21 cellular contexts compared by ENCODE assay signal in the genomic region with DNA sequence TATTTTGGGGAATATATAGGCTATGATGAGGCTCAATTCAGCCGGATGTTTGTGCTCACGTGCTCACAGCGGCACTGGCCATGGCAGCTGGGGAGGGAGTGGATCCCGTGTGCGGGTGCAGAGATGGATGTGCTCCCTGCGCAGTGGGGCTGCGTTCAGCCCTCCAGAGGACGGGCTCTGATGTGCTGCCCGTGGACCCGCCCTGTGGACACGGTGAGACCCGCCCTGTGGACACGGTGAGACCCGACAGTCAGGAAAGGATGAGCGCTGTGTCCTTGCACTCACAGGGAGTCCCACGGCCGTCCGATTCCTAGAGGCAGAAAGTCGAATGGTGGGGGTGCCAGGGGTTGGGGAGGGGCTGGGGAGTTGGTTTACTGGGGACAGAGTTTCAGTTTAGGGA.
"Had no signal": no experiment of that assay in that cellular context is flagged by ENCODE, and none has a peak within 500 bp of the region (broad histone marks: within the 10 kb centered on the region; RNA-seq: fewer than 3 reads in every experiment).

No MANE protein-coding gene starts in this region.

- ATAC-seq: left lung; sciatic nerve; stimulated activated naive B cell treated with anti-CD40 and anti-IgM and Interleukin-4, amounts not matched to agents 10 μg/mL and 1 μg/mL and 100 μg/mL, for 72 hours had no signal

- H3K4me3 ChIP-seq: dorsolateral prefrontal cortex, left lung, ovary, stomach, thoracic aorta, transverse colon had no signal

- H3K36me3 Mint-ChIP-seq: naive B cell had no signal

- H3K4me3 Mint-ChIP-seq: naive B cell; stimulated activated naive B cell treated with anti-CD40 and anti-IgM and Interleukin-4, amounts not matched to agents 10 μg/mL and 1 μg/mL and 100 μg/mL, for 72 hours had no signal

- H3K27ac ChIP-seq: dorsolateral prefrontal cortex, left lung, ovary, stomach, thoracic aorta, transverse colon had no signal

- H3K27me3 ChIP-seq: dorsolateral prefrontal cortex, left lung, ovary, stomach, transverse colon had no signal

- H3K27me3 Mint-ChIP-seq: naive B cell, progenitor cell of endocrine pancreas had no signal

- H3K36me3 ChIP-seq: ovary, thoracic aorta, transverse colon had no signal

- H3K9me3 ChIP-seq: left lung, ovary, stomach, thoracic aorta, transverse colon had no signal

- DNase-seq: central memory CD4-positive, alpha-beta T cell; cortex of kidney; dorsolateral prefrontal cortex; effector CD8-positive, alpha-beta T cell; foreskin melanocyte; head of caudate nucleus; hippocampal formation; mesendoderm; naive B cell; nucleus accumbens; ovary; stimulated activated CD4-positive, alpha-beta T cell treated with anti-CD3 and anti-CD28 coated beads, Interleukin-2, amount 100 ng/mL, for 24 hours; stimulated activated CD4-positive, alpha-beta T cell treated with anti-CD3 and anti-CD28 coated beads, Interleukin-4, amount 100 ng/mL, for 4 hours; stimulated activated naive B cell treated with anti-CD40 and anti-IgM and Interleukin-4, amounts not matched to agents 10 μg/mL and 1 μg/mL and 100 μg/mL, for 72 hours; stomach; substantia nigra; transverse colon had no signal

- H3K27ac Mint-ChIP-seq: naive B cell; progenitor cell of endocrine pancreas; stimulated activated naive B cell treated with anti-CD40 and anti-IgM and Interleukin-4, amounts not matched to agents 10 μg/mL and 1 μg/mL and 100 μg/mL, for 72 hours had no signal

- H3K4me1 ChIP-seq: left lung, stomach, transverse colon had no signal

- H3K9me3 Mint-ChIP-seq: stimulated activated naive B cell treated with anti-CD40 and anti-IgM and Interleukin-4, amounts not matched to agents 10 μg/mL and 1 μg/mL and 100 μg/mL, for 72 hours had no signal
